ENCODE assay signal across 8 cellular contexts in the genomic region with DNA sequence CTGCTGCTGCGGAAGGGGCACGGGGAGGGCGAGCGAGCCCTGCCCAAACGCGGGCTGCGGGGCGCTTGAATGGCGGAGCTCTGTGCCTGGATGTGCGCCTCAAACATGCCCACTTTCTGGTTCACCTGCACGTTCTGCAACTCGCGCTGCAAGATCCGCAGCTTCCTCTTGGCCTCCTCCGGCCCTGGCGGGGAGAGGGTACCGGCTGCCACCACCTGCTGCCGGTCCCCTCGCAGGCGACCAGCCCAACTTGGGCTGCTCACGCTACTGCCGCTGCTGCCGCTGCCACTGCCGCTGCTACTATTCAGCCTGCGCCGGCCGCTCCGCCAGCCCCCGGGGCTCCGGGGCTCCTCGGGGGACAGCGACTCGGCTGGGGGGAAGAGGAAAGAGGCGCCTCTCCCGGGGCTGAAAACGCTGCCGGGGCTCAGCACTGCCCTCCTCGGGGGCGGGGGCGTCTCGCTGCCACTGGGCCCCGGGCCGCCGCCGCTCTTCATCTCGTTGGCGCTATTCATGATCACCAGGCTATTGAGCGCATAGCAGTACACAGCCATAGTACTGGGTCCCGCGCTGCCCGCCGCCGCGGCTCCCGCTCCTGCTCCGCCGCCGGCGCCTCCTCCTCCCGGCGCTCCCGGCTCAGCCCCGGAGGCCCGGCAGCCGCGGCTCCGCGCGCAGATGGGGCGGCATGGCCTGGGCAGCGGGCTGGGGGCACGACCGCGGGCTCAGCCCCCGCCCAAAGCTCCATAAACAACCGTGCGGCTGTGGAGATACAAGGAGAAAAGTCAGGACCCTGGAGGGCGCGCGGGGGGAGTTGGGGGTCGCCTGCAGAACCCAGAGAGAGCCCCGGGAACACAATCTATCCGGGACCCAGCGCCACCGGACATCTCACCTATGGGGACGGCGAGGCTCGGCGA. TPM values are rescaled to one million over a fixed set of nuclear protein-coding genes. Genes with fewer than 3 reads are reported as not detected.
A peak's percentile ranks its signal among the peaks of the same experiment; 100 is the strongest.
DNase-seq lines count a peak whose midpoint lies in the region; ATAC-seq, FAIRE-seq and TF ChIP-seq lines count a peak whose summit lies in the region.

No MANE protein-coding gene starts in this region.

- POLR2A ChIA-PET in activated B cell treated with CpG ODN at 0.5 μM for 24 hours (lab: Charles Lee): interaction anchor here (0.7 to 9.0 kb wide), 18 partner anchors 23 to 104 kb away, joined by 3 to 95 read pairs (median 4); no protein-coding TSS in a partner anchor

- H3K36me3 ChIP-seq in colonic mucosa: no peaks in the 10 kb centered on the region

- CTCF ChIA-PET in activated B cell treated with CpG ODN at 0.5 μM for 24 hours (lab: Charles Lee): interaction anchor here (0.6 to 1.6 kb wide), 8 partner anchors 9 to 111 kb away, joined by 3 to 6 read pairs (median 3); no protein-coding TSS in a partner anchor

- no peaks in the 10 kb centered on the region for H3K27me3 Mint-ChIP-seq in activated B cell treated with CpG ODN at 0.5 μM for 24 hours

- peak overlapping the region; percentile 79 for H3K27ac ChIP-seq in colonic mucosa

- no peaks in the 10 kb centered on the region for H3K4me1 ChIP-seq in colonic mucosa

- intact Hi-C loops in activated B cell treated with CpG ODN at 0.5 μM for 24 hours (cut with micrococcal nuclease): loop anchor here (1.0 to 10.0 kb wide), 5 partner anchors 25 to 205 kb away; partner anchors contain the start of genes COQ8A and STUM
- intact Hi-C loops in colonic mucosa (cut with DNase I): loop anchor here (10.0 kb wide), 2 partner anchors 88 to 102 kb away; no protein-coding TSS in a partner anchor

- H3K9me3 ChIP-seq in colonic mucosa: no peaks in the 10 kb centered on the region

- H3K4me1 Mint-ChIP-seq in activated B cell treated with CpG ODN at 0.5 μM for 24 hours: peaks cover 68% of the 10 kb centered on the region
- peaks cover 43% of the 10 kb centered on the region for H3K4me1 Mint-ChIP-seq in stimulated activated effector memory CD8-positive, alpha-beta T cell treated with anti-CD3 and anti-CD28 coated beads, Interleukin-12 subunit alpha, Interleukin-12 subunit beta, amount 100 ng/mL, for 72 hours

- peak; percentile 48 for ATAC-seq in GM18907 (IDR thresholded peaks at IDR 0.05; ENCODE audit: unreplicated experiment)
- ATAC-seq in HG03439 (IDR thresholded peaks at IDR 0.05; ENCODE audit: unreplicated experiment): peak; percentile 33
- ATAC-seq in activated B cell treated with CpG ODN at 0.5 μM for 24 hours (ENCODE audit: low read depth): peak; percentile 44
- ATAC-seq in left lobe of liver: peak; percentile 77
- ATAC-seq in stimulated activated effector memory CD8-positive, alpha-beta T cell treated with anti-CD3 and anti-CD28 coated beads, Interleukin-12 subunit alpha, Interleukin-12 subunit beta, amount 100 ng/mL, for 72 hours: peak; percentile 64

- H3K9ac ChIP-seq in colonic mucosa (ENCODE audit: low read depth in 2 of 2, low read length in 2 of 2): peak overlapping the region; percentile 88 to 90

- no peak for TF ChIP-seq POLR2A in H54 (IDR thresholded peaks at IDR 0.05; ENCODE audit: low read depth, low read length)

- peak overlapping the region; percentile 77 for H3K4me3 ChIP-seq in colonic mucosa

- TF ChIP-seq CTCF in activated B cell treated with CpG ODN at 0.5 μM for 24 hours (IDR thresholded peaks at IDR 0.05) (no peak), colonic mucosa (IDR thresholded peaks at IDR 0.05) (no peak)

- H3K9me3 Mint-ChIP-seq in activated B cell treated with CpG ODN at 0.5 μM for 24 hours: no peaks in the 10 kb centered on the region
- no peaks in the 10 kb centered on the region for H3K9me3 Mint-ChIP-seq in stimulated activated effector memory CD8-positive, alpha-beta T cell treated with anti-CD3 and anti-CD28 coated beads, Interleukin-12 subunit alpha, Interleukin-12 subunit beta, amount 100 ng/mL, for 72 hours

- DNase-seq in Ammon's horn (ENCODE audit: low spot score) (peak; percentile 81), activated B cell treated with CpG ODN at 0.5 μM for 24 hours (peak; percentile 51), colonic mucosa (peak; percentile 43), left lobe of liver (ENCODE audit: low spot score) (no peak), H54 (ENCODE audit: insufficient read length, low spot score) (no peak)
- DNase-seq in stimulated activated effector memory CD8-positive, alpha-beta T cell treated with anti-CD3 and anti-CD28 coated beads, Interleukin-12 subunit alpha, Interleukin-12 subunit beta, amount 100 ng/mL, for 72 hours (ENCODE audit: low spot score in 2 of 2): peak in 1 of 2 donors; percentile 74

- FAIRE-seq in H54 (lab: Jason Lieb, UNC): no peak

- peak overlapping the region; percentile 86 for H3K27ac Mint-ChIP-seq in activated B cell treated with CpG ODN at 0.5 μM for 24 hours
- peak overlapping the region; percentile 87 for H3K27ac Mint-ChIP-seq in stimulated activated effector memory CD8-positive, alpha-beta T cell treated with anti-CD3 and anti-CD28 coated beads, Interleukin-12 subunit alpha, Interleukin-12 subunit beta, amount 100 ng/mL, for 72 hours

- H3K4me3 Mint-ChIP-seq in activated B cell treated with CpG ODN at 0.5 μM for 24 hours: peak overlapping the region; percentile 93
- peak overlapping the region; percentile 81 for H3K4me3 Mint-ChIP-seq in stimulated activated effector memory CD8-positive, alpha-beta T cell treated with anti-CD3 and anti-CD28 coated beads, Interleukin-12 subunit alpha, Interleukin-12 subunit beta, amount 100 ng/mL, for 72 hours

- peaks cover 50% of the 10 kb centered on the region for H3K36me3 Mint-ChIP-seq in activated B cell treated with CpG ODN at 0.5 μM for 24 hours (ENCODE audit: low read depth)
- peaks cover 54% of the 10 kb centered on the region for H3K36me3 Mint-ChIP-seq in stimulated activated effector memory CD8-positive, alpha-beta T cell treated with anti-CD3 and anti-CD28 coated beads, Interleukin-12 subunit alpha, Interleukin-12 subunit beta, amount 100 ng/mL, for 72 hours

- H3K27me3 ChIP-seq in colonic mucosa: no peaks in the 10 kb centered on the region

RNA-seq across cellular contexts. Expression of gene ITPKB, which starts 1.9 kb away (rescaled TPM):
- 88.5 and 97.3 TPM in 2 replicates for total RNA-seq in activated B cell treated with CpG ODN at 0.5 μM for 24 hours
- 10 to 100 TPM; 11.6 to 16.9 TPM for total RNA-seq in colonic mucosa
- total RNA-seq in left lobe of liver: 3.1 TPM

Comparison
In these comparisons a context has a peak if more than half of its experiments do, and no peak if none do; other contexts are left out.
1. DNase-seq: peak in Ammon's horn (single experiment), activated B cell treated with CpG ODN at 0.5 μM for 24 hours (single experiment) and colonic mucosa (single experiment); none in left lobe of liver (single experiment) and H54 (single experiment).
2. Peak in every context shown above with its lines, with median percentiles within 50 percentile points of each other: ATAC-seq.